In genomic region chr6:159789377-159790148, GRCh38 we compare ENCODE assay signal across 8 cellular contexts. TPM values are rescaled to one million over a fixed set of nuclear protein-coding genes. Genes with fewer than 3 reads are reported as not detected.
A peak's percentile ranks its signal among the peaks of the same experiment; 100 is the strongest.
DNase-seq lines count a peak whose midpoint lies in the region; ATAC-seq and TF ChIP-seq lines count a peak whose summit lies in the region.

TCP1 (minus strand) TSS chr6:159789602; CDS start chr6:159789468, 134 bp downstream.

- no peaks in the 10 kb centered on the region for H3K27me3 ChIP-seq in left ventricle myocardium inferior (ENCODE audit: low read depth)

- H3K4me1 ChIP-seq in left ventricle myocardium inferior: peaks cover 77% of the 10 kb centered on the region

- peak within 1 kb of the TSS; percentile 99 for H3K27ac Mint-ChIP-seq in progenitor cell of endocrine pancreas

- no peaks in the 10 kb centered on the region for H3K9me3 ChIP-seq in left ventricle myocardium inferior (replicated peaks)

- no peaks in the 10 kb centered on the region for H3K9me3 Mint-ChIP-seq in progenitor cell of endocrine pancreas (ENCODE audit: low read depth)

- peak within 1 kb of the TSS; percentile 99 for H3K4me3 Mint-ChIP-seq in progenitor cell of endocrine pancreas (ENCODE audit: low read depth)

- H3K4me1 Mint-ChIP-seq in progenitor cell of endocrine pancreas (ENCODE audit: low read depth): peaks cover 31% of the 10 kb centered on the region

- H3K36me3 ChIP-seq in left ventricle myocardium inferior: peaks cover 58% of the 10 kb centered on the region

- H3K27me3 Mint-ChIP-seq in progenitor cell of endocrine pancreas: no peaks in the 10 kb centered on the region

- TF ChIP-seq CTCF in left ventricle myocardium inferior (IDR thresholded peaks at IDR 0.05; ENCODE audit: borderline replicate concordance) (no peak), progenitor cell of endocrine pancreas (IDR thresholded peaks at IDR 0.05; ENCODE audit: unreplicated experiment) (no peak)

- DNase-seq in NCI-H187 (lab: John Stamatoyannopoulos, UW) (peak; percentile 98), T-helper 2 cell (peak; percentile 95 to 100 (median 99)), left ventricle myocardium inferior (peak; percentile 100), progenitor cell of endocrine pancreas (ENCODE audit: low spot score, unreplicated experiment) (peak; percentile 93), ureter (ENCODE audit: low spot score) (peak; percentile 100)

- peak within 1 kb of the TSS; percentile 100 for H3K27ac ChIP-seq in angular gyrus (ENCODE audit: low read depth, low read length)
- peak within 1 kb of the TSS; percentile 99 for H3K27ac ChIP-seq in left ventricle myocardium inferior (replicated peaks)

- peaks cover 24% of the 10 kb centered on the region for H3K36me3 Mint-ChIP-seq in progenitor cell of endocrine pancreas (ENCODE audit: insufficient read depth)

- peak; percentile 77 for ATAC-seq in GM18498 (IDR thresholded peaks at IDR 0.05; ENCODE audit: unreplicated experiment)
- peak; percentile 67 for ATAC-seq in HG02938 (IDR thresholded peaks at IDR 0.05; ENCODE audit: unreplicated experiment)

- intact Hi-C loops in left ventricle myocardium inferior (cut with micrococcal nuclease): no loop called here

- H3K4me3 ChIP-seq in left ventricle myocardium inferior: peak within 1 kb of the TSS; percentile 89

RNA-seq across cellular contexts. Expression of gene TCP1, which starts in this region (rescaled TPM):
- total RNA-seq in left ventricle myocardium inferior (136 TPM), progenitor cell of endocrine pancreas (218 and 229 TPM in 2 replicates), ureter (153 TPM)

Comparison
In these comparisons a context has a peak if more than half of its experiments do, and no peak if none do; other contexts are left out.
1. Peak in every context shown above with its lines: DNase-seq, ATAC-seq, H3K4me3 ChIP-seq and H3K27ac ChIP-seq.